ENCODE assay signal across 11 cellular contexts in genomic region chr17:78126895-78127239, GRCh38. TPM values are rescaled to one million over a fixed set of nuclear protein-coding genes. Genes with fewer than 3 reads are reported as not detected.
DNase-seq lines count a peak whose midpoint lies in the region; ATAC-seq and TF ChIP-seq lines count a peak whose summit lies in the region.
"Had no signal": no experiment of that assay in that cellular context is flagged by ENCODE, and none has a peak within 500 bp of the region (broad histone marks: within the 10 kb centered on the region; RNA-seq: fewer than 3 reads in every experiment).

No MANE protein-coding gene starts in this region.

- H3K4me3 ChIP-seq in GM06990 (replicated peaks; ENCODE audit: low read depth, low read length) (peak overlapping the region; percentile 91), Peyer's patch (peak overlapping the region; percentile 59 to 97 (median 82)), esophagus squamous epithelium (peak overlapping the region in 3 of 4 donors; percentile 64 to 86 (median 66)), psoas muscle (peak overlapping the region; percentile 78)

- intact Hi-C loops in esophagus squamous epithelium (cut with DNase I) = no loop called here
- intact Hi-C loops in psoas muscle (cut with DNase I) = no loop called here

- H3K9me3 ChIP-seq in Peyer's patch = no peaks in the 10 kb centered on the region
- no peaks in the 10 kb centered on the region for H3K9me3 ChIP-seq in esophagus squamous epithelium
- no peaks in the 10 kb centered on the region for H3K9me3 ChIP-seq in psoas muscle
- H3K9me3 ChIP-seq: HAP-1 had no signal

- ATAC-seq in psoas muscle (no peak), HG03354 (IDR thresholded peaks at IDR 0.05; ENCODE audit: poor library complexity, severe bottlenecking, unreplicated experiment) (no peak), GM21529 (IDR thresholded peaks at IDR 0.05; ENCODE audit: unreplicated experiment) (no peak)

- peaks cover 25% of the 10 kb centered on the region for H3K36me3 ChIP-seq in GM06990 (ENCODE audit: control insufficient read depth, insufficient read depth, low read length)
- H3K36me3 ChIP-seq in Peyer's patch = peaks cover 0 to 40% (median 0%) of the 10 kb centered on the region in 3 donors
- H3K36me3 ChIP-seq in esophagus squamous epithelium = peaks cover 15 to 46% (median 24%) of the 10 kb centered on the region in 3 donors
- no peaks in the 10 kb centered on the region for H3K36me3 ChIP-seq in psoas muscle (ENCODE audit: insufficient read depth in 1 of 2, low read depth in 1 of 2)
- H3K36me3 ChIP-seq: HAP-1 had no signal

- H3K27ac ChIP-seq in Peyer's patch (peak overlapping the region; percentile 84 to 99 (median 90)), esophagus squamous epithelium (peak overlapping the region; percentile 80 to 88 (median 86)), psoas muscle (peak overlapping the region; percentile 61)

- 42 to 52% methylated on average over 3 to 5 of the region's 6 CpGs for WGBS in esophagus squamous epithelium, 2 donors
- WGBS in psoas muscle, 3 donors = 67 to 79% (median 71%) methylated on average over 6 of the region's 6 CpGs

- H3K27me3 ChIP-seq in GM06990 (replicated peaks; ENCODE audit: control insufficient read depth, insufficient read depth, low read length) (no peaks in the 10 kb centered on the region), Peyer's patch (no peaks in the 10 kb centered on the region), esophagus squamous epithelium (peaks cover 0 to 12% (median 0%) of the 10 kb centered on the region in 4 donors), psoas muscle (ENCODE audit: insufficient read depth in 3 of 3, low read length in 2 of 3) (peaks cover 0 to 51% (median 16%) of the 10 kb centered on the region in 3 donors)

- TF ChIP-seq CTCF in GM06990 (IDR thresholded peaks at IDR 0.05; ENCODE audit: insufficient read depth, low read length, poor library complexity, severe bottlenecking) (no peak), Peyer's patch (IDR thresholded peaks at IDR 0.05) (no peak), esophagus squamous epithelium (IDR thresholded peaks at IDR 0.05) (no peak), psoas muscle (IDR thresholded peaks at IDR 0.05) (no peak)

- TF ChIP-seq POLR2A in Peyer's patch (IDR thresholded peaks at IDR 0.05) (no peak), esophagus squamous epithelium (IDR thresholded peaks at IDR 0.05) (no peak)

- no peak for DNase-seq in GM06990 (ENCODE audit: extremely low read depth, insufficient read length)
- no peak for DNase-seq in Peyer's patch
- no peak for DNase-seq in esophagus squamous epithelium (lab: John Stamatoyannopoulos, UW)
- no peak for DNase-seq in psoas muscle
- DNase-seq in DMS 273 (lab: John Stamatoyannopoulos, UW; ENCODE audit: unreplicated experiment) = no peak
- no peak for DNase-seq in HPDE6-E6E7 (ENCODE audit: extremely low spot score)
- DNase-seq: NCI-H1092 had no signal

- peaks cover 7 to 67% (median 61%) of the 10 kb centered on the region in 4 donors for H3K4me1 ChIP-seq in Peyer's patch
- H3K4me1 ChIP-seq in esophagus squamous epithelium = peaks cover 58 to 94% (median 63%) of the 10 kb centered on the region in 3 donors
- peaks cover 9% of the 10 kb centered on the region for H3K4me1 ChIP-seq in psoas muscle

RNA-seq across cellular contexts. Expression of gene TMC6, which starts 1.7 kb away (rescaled TPM):
- total RNA-seq in Peyer's patch (100 to 1,000 TPM in 1 of 4 donors, 10 to 100 TPM in 3; 54.5 to 107 (median 94.9) TPM), esophagus squamous epithelium (10 to 100 TPM; 13.3 to 39.6 (median 32.2) TPM), psoas muscle (10 to 100 TPM in 1 of 4 donors, 1 to 10 TPM in 3; 6.1 to 11.0 (median 7.9) TPM)
- 1 to 10 TPM; 2.7 to 3.9 (median 2.8) TPM for polyA plus RNA-seq in psoas muscle

RNA-seq across cellular contexts. Expression of gene TMC8, which starts 3.7 kb away (rescaled TPM):
- total RNA-seq in Peyer's patch (10 to 100 TPM in 3 of 4 donors, 1 to 10 TPM in 1; 10.0 to 66.8 (median 22.5) TPM), esophagus squamous epithelium (1 to 10 TPM in 3 of 4 donors, under 1 TPM in 1; 1.00 to 5.7 (median 1.5) TPM), psoas muscle (1 to 10 TPM in 3 of 4 donors, under 1 TPM in 1; 0.89 to 2.8 (median 1.9) TPM)
- polyA plus RNA-seq in psoas muscle = under 1 TPM; 0.30 to 0.79 (median 0.43) TPM

RNA-seq across cellular contexts. Expression of gene C17orf99, which starts 19.3 kb away (rescaled TPM):
- total RNA-seq in Peyer's patch (1 to 10 TPM in 1 of 4 donors, not detected in 3; 1.6 TPM), esophagus squamous epithelium (under 1 TPM in 2 of 4 donors, not detected in 2; 0.19 to 0.21 TPM), psoas muscle (not detected)
- not detected for polyA plus RNA-seq in psoas muscle
- polyA plus RNA-seq: urinary bladder had no signal

RNA-seq across cellular contexts. Expression of gene SYNGR2, which starts 41.5 kb away (rescaled TPM):
- total RNA-seq in Peyer's patch (10 to 100 TPM; 51.2 to 87.2 (median 77.3) TPM), esophagus squamous epithelium (10 to 100 TPM; 41.2 to 93.9 (median 75.7) TPM), psoas muscle (100 to 1,000 TPM; 134 to 313 (median 192) TPM)
- 100 to 1,000 TPM in 2 of 3 donors, 10 to 100 TPM in 1; 61.7 to 181 (median 120) TPM for polyA plus RNA-seq in psoas muscle

RNA-seq across cellular contexts. Expression of gene TK1, which starts 60.0 kb away (rescaled TPM):
- total RNA-seq in Peyer's patch = 10 to 100 TPM in 2 of 4 donors, 1 to 10 TPM in 2; 6.2 to 46.2 (median 10.1) TPM
- 10 to 100 TPM; 11.3 to 57.7 (median 34.3) TPM for total RNA-seq in esophagus squamous epithelium
- total RNA-seq in psoas muscle = 1 to 10 TPM in 3 of 4 donors, under 1 TPM in 1; 0.68 to 3.1 (median 2.3) TPM
- polyA plus RNA-seq in psoas muscle = 1 to 10 TPM in 2 of 3 donors, under 1 TPM in 1; 0.88 to 1.5 (median 1.1) TPM
